1 cellular context compared by ENCODE assay signal in the genomic region with DNA sequence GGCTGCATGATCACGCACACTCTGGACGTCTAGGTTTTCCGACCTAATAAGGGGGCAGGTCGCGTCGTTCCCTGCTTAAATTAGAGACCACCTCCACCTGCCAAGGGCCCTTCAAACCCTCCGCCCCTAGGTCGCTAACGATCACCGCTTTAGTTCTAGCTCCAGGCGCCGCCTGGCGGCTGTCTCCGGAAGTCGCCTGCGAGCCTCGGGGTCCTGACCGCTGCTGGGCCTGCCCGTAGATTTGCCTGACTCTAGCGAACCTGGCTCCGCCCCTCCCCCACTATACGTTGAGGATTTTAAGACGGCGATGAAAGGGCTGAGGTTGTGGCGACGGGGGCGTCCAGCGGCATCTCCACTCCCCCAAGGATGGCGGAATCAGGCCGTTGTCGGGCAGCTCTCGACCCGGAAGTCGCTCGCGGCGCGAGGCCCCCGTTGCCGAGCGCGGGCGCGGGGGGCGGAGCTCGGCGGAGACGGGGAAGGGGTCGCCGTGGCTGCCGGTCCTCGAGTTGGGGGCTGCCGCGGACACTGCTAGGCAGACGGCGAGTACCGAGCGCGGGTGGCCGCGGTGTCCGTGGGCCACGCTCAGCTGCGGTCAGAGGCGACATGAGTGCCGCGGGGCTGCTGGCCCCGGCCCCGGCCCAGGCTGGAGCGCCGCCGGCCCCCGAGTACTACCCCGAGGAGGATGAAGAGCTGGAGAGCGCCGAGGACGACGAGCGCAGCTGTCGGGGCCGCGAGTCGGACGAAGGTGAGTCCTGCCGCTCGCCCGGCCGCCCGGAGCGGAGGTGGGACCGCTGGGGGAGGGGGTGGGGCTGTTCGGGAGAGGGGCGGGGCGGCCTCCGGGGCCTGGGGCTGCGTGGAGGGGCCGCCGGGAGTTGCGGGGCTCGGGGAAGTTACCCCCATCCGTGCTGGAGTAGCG.
TF ChIP-seq lines count a peak whose summit lies in the region.

A gene with protein sequence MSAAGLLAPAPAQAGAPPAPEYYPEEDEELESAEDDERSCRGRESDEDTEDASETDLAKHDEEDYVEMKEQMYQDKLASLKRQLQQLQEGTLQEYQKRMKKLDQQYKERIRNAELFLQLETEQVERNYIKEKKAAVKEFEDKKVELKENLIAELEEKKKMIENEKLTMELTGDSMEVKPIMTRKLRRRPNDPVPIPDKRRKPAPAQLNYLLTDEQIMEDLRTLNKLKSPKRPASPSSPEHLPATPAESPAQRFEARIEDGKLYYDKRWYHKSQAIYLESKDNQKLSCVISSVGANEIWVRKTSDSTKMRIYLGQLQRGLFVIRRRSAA (plus strand): TSS at position 467 of the 916 bp plus-strand sequence. CDS start 137 bp downstream, at position 604.

TF ChIP-seq in K562, 482 proteins besides CTCF, POLR2A, EP300 and RAD21 (continued from another document and continues in another):
- TF ChIP-seq NCOA2 (IDR thresholded peaks at IDR 0.05; ENCODE audit: partially characterized antibody in 2 of 2), result peak in 1 of 2 experiments; percentile 99
- TF ChIP-seq SIX5 (IDR thresholded peaks at IDR 0.05; ENCODE audit: borderline replicate concordance in 1 of 2, insufficient read depth in 1 of 2, low read depth in 1 of 2, low read length in 2 of 2), result no peak
- TF ChIP-seq, protein P1, sequence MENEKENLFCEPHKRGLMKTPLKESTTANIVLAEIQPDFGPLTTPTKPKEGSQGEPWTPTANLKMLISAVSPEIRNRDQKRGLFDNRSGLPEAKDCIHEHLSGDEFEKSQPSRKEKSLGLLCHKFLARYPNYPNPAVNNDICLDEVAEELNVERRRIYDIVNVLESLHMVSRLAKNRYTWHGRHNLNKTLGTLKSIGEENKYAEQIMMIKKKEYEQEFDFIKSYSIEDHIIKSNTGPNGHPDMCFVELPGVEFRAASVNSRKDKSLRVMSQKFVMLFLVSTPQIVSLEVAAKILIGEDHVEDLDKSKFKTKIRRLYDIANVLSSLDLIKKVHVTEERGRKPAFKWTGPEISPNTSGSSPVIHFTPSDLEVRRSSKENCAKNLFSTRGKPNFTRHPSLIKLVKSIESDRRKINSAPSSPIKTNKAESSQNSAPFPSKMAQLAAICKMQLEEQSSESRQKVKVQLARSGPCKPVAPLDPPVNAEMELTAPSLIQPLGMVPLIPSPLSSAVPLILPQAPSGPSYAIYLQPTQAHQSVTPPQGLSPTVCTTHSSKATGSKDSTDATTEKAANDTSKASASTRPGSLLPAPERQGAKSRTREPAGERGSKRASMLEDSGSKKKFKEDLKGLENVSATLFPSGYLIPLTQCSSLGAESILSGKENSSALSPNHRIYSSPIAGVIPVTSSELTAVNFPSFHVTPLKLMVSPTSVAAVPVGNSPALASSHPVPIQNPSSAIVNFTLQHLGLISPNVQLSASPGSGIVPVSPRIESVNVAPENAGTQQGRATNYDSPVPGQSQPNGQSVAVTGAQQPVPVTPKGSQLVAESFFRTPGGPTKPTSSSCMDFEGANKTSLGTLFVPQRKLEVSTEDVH (IDR thresholded peaks at IDR 0.05; ENCODE audit: low read depth, partially characterized antibody), result peak; percentile 82
- TF ChIP-seq, protein P2, sequence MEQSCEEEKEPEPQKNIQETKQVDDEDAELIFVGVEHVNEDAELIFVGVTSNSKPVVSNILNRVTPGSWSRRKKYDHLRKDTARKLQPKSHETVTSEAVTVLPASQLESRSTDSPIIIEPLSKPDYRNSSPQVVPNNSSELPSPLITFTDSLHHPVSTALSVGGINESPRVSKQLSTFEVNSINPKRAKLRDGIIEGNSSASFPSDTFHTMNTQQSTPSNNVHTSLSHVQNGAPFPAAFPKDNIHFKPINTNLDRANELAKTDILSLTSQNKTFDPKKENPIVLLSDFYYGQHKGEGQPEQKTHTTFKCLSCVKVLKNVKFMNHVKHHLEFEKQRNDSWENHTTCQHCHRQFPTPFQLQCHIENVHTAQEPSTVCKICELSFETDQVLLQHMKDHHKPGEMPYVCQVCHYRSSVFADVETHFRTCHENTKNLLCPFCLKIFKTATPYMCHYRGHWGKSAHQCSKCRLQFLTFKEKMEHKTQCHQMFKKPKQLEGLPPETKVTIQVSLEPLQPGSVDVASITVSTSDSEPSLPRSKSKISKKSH (CRISPR knock-in tag; IDR thresholded peaks at IDR 0.05), result no peak
- no peak for TF ChIP-seq TCF7L2 (IDR thresholded peaks at IDR 0.05; ENCODE audit: low read depth, low read length)
- no peak for TF ChIP-seq HSF4 (CRISPR knock-in tag; IDR thresholded peaks at IDR 0.05; ENCODE audit: borderline replicate concordance)
- TF ChIP-seq, protein P3, sequence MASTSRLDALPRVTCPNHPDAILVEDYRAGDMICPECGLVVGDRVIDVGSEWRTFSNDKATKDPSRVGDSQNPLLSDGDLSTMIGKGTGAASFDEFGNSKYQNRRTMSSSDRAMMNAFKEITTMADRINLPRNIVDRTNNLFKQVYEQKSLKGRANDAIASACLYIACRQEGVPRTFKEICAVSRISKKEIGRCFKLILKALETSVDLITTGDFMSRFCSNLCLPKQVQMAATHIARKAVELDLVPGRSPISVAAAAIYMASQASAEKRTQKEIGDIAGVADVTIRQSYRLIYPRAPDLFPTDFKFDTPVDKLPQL (IDR thresholded peaks at IDR 0.05; ENCODE audit: extremely low read depth, insufficient read length), result no peak
- TF ChIP-seq GATA2 (CRISPR knock-in tag; IDR thresholded peaks at IDR 0.05), result no peak
- 0 out of 2 replicates have a peak, but pooled peaks have one; percentile 7 for TF ChIP-seq ZNF695 (CRISPR knock-in tag; IDR thresholded peaks at IDR 0.05)
- no peak for TF ChIP-seq TSC22D4 (tag; IDR thresholded peaks at IDR 0.05)
- no peak for TF ChIP-seq ARHGAP35 (IDR thresholded peaks at IDR 0.05; ENCODE audit: partially characterized antibody)
- no peak for TF ChIP-seq KAT2B (IDR thresholded peaks at IDR 0.05; ENCODE audit: low read depth, low read length)
- TF ChIP-seq ZNF41 (CRISPR knock-in tag; conservative IDR thresholded peaks at IDR 0.05), result no peak
- no peak for TF ChIP-seq TAF7 (tag; IDR thresholded peaks at IDR 0.05)
- TF ChIP-seq ZNF124 (CRISPR knock-in tag; IDR thresholded peaks at IDR 0.05), result no peak
- no peak for TF ChIP-seq SRSF3 (IDR thresholded peaks at IDR 0.05; ENCODE audit: insufficient read depth, low read length)
- no peak for TF ChIP-seq GATAD2A (IDR thresholded peaks at IDR 0.05)
- no peak for TF ChIP-seq SMARCC2 (IDR thresholded peaks at IDR 0.05; ENCODE audit: low read depth)
- peak; percentile 58; the same call in 1 of the 2 replicates for TF ChIP-seq TARDBP (IDR thresholded peaks at IDR 0.05)
- TF ChIP-seq, protein P4, sequence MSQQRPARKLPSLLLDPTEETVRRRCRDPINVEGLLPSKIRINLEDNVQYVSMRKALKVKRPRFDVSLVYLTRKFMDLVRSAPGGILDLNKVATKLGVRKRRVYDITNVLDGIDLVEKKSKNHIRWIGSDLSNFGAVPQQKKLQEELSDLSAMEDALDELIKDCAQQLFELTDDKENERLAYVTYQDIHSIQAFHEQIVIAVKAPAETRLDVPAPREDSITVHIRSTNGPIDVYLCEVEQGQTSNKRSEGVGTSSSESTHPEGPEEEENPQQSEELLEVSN (IDR thresholded peaks at IDR 0.05; ENCODE audit: borderline replicate concordance in 1 of 2, extremely low read depth in 1 of 2, insufficient read depth in 1 of 2, insufficient read length in 1 of 2, low read depth in 1 of 2, low read length in 1 of 2, poor library complexity in 1 of 2, severe bottlenecking in 1 of 2), result no peak
- TF ChIP-seq THRAP3 (IDR thresholded peaks at IDR 0.05; ENCODE audit: borderline replicate concordance), result no peak
- no peak for TF ChIP-seq SREBF1 (IDR thresholded peaks at IDR 0.05; ENCODE audit: borderline replicate concordance, low read depth, low read length)
- no peak for TF ChIP-seq SMARCA4 (IDR thresholded peaks at IDR 0.05)
- no peak for TF ChIP-seq XRCC3 (IDR thresholded peaks at IDR 0.05)
- TF ChIP-seq EHMT2 (IDR thresholded peaks at IDR 0.05), result no peak
- TF ChIP-seq CHD1 (IDR thresholded peaks at IDR 0.05; ENCODE audit: low read length), result peak; percentile 54
- no peak; the same call in 1 of the 2 replicates for TF ChIP-seq HMG20B (CRISPR knock-in tag; IDR thresholded peaks at IDR 0.05)
- TF ChIP-seq SMARCB1 (IDR thresholded peaks at IDR 0.05; ENCODE audit: insufficient read length, low read depth), result no peak
- TF ChIP-seq, protein P5, sequence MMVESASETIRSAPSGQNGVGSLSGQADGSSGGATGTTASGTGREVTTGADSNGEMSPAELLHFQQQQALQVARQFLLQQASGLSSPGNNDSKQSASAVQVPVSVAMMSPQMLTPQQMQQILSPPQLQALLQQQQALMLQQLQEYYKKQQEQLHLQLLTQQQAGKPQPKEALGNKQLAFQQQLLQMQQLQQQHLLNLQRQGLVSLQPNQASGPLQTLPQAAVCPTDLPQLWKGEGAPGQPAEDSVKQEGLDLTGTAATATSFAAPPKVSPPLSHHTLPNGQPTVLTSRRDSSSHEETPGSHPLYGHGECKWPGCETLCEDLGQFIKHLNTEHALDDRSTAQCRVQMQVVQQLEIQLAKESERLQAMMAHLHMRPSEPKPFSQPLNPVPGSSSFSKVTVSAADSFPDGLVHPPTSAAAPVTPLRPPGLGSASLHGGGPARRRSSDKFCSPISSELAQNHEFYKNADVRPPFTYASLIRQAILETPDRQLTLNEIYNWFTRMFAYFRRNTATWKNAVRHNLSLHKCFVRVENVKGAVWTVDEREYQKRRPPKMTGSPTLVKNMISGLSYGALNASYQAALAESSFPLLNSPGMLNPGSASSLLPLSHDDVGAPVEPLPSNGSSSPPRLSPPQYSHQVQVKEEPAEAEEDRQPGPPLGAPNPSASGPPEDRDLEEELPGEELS (CRISPR knock-in tag; IDR thresholded peaks at IDR 0.05; ENCODE audit: borderline replicate concordance), result no peak
- TF ChIP-seq SIN3B (IDR thresholded peaks at IDR 0.05; ENCODE audit: low read depth), result no peak; the same call in none of the 2 replicates
- TF ChIP-seq, protein P6, sequence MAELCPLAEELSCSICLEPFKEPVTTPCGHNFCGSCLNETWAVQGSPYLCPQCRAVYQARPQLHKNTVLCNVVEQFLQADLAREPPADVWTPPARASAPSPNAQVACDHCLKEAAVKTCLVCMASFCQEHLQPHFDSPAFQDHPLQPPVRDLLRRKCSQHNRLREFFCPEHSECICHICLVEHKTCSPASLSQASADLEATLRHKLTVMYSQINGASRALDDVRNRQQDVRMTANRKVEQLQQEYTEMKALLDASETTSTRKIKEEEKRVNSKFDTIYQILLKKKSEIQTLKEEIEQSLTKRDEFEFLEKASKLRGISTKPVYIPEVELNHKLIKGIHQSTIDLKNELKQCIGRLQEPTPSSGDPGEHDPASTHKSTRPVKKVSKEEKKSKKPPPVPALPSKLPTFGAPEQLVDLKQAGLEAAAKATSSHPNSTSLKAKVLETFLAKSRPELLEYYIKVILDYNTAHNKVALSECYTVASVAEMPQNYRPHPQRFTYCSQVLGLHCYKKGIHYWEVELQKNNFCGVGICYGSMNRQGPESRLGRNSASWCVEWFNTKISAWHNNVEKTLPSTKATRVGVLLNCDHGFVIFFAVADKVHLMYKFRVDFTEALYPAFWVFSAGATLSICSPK (IDR thresholded peaks at IDR 0.05; ENCODE audit: borderline replicate concordance), result no peak
- TF ChIP-seq ZFP36 (IDR thresholded peaks at IDR 0.05; ENCODE audit: low read depth, low read length, partially characterized antibody), result no peak
- TF ChIP-seq COPS2 (conservative IDR thresholded peaks at IDR 0.05), result no peak
- TF ChIP-seq ZKSCAN1 (IDR thresholded peaks at IDR 0.05; ENCODE audit: low read depth, low read length), result no peak
- TF ChIP-seq, protein P7, sequence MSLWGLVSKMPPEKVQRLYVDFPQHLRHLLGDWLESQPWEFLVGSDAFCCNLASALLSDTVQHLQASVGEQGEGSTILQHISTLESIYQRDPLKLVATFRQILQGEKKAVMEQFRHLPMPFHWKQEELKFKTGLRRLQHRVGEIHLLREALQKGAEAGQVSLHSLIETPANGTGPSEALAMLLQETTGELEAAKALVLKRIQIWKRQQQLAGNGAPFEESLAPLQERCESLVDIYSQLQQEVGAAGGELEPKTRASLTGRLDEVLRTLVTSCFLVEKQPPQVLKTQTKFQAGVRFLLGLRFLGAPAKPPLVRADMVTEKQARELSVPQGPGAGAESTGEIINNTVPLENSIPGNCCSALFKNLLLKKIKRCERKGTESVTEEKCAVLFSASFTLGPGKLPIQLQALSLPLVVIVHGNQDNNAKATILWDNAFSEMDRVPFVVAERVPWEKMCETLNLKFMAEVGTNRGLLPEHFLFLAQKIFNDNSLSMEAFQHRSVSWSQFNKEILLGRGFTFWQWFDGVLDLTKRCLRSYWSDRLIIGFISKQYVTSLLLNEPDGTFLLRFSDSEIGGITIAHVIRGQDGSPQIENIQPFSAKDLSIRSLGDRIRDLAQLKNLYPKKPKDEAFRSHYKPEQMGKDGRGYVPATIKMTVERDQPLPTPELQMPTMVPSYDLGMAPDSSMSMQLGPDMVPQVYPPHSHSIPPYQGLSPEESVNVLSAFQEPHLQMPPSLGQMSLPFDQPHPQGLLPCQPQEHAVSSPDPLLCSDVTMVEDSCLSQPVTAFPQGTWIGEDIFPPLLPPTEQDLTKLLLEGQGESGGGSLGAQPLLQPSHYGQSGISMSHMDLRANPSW (CRISPR knock-in tag; IDR thresholded peaks at IDR 0.05), result no peak
- TF ChIP-seq LCOR (CRISPR knock-in tag; IDR thresholded peaks at IDR 0.05), result no peak
- TF ChIP-seq PTTG1 (tag; IDR thresholded peaks at IDR 0.05; ENCODE audit: low read depth), result no peak
- TF ChIP-seq MCM2 (IDR thresholded peaks at IDR 0.05; ENCODE audit: low read depth), result no peak
- TF ChIP-seq, protein P8, sequence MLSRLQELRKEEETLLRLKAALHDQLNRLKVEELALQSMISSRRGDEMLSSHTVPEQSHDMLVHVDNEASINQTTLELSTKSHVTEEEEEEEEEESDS (CRISPR knock-in tag; IDR thresholded peaks at IDR 0.05), result no peak
- no peak for TF ChIP-seq SAFB (IDR thresholded peaks at IDR 0.05; ENCODE audit: borderline replicate concordance, low read depth, low read length)
- TF ChIP-seq ZKSCAN3 (CRISPR knock-in tag; IDR thresholded peaks at IDR 0.05), result no peak
- TF ChIP-seq CBX2 (IDR thresholded peaks at IDR 0.05; ENCODE audit: insufficient read depth, low read length, poor library complexity, severe bottlenecking), result no peak
- no peak for TF ChIP-seq PYGO2 (tag; IDR thresholded peaks at IDR 0.05)
- no peak for TF ChIP-seq CSDE1 (IDR thresholded peaks at IDR 0.05)
